27 cellular contexts compared by ENCODE assay signal in genomic region chr19:18412610-18413239, GRCh38. TPM values are rescaled to one million over a fixed set of nuclear protein-coding genes. Genes with fewer than 3 reads are reported as not detected.
DNase-seq lines count a peak whose midpoint lies in the region; ATAC-seq and TF ChIP-seq lines count a peak whose summit lies in the region.
"Had no signal": no experiment of that assay in that cellular context is flagged by ENCODE, and none has a peak within 500 bp of the region (broad histone marks: within the 10 kb centered on the region; RNA-seq: fewer than 3 reads in every experiment).

No MANE protein-coding gene starts in this region.

- H3K4me3 Mint-ChIP-seq in natural killer cell: no peak overlapping the region
- H3K4me3 Mint-ChIP-seq: activated T-cell treated with anti-CD3 and anti-CD28 coated beads, Interleukin-2, amount 50 U/mL, for 4 hours; CD4-positive, alpha-beta T cell; natural killer cell treated with Interleukin-12 subunit alpha and Interleukin-12 subunit beta and Interleukin-15 and Interleukin-18, amount 100 ng/mL, for 72 hours had no signal

- H3K27me3 ChIP-seq in Panc1 (ENCODE audit: control insufficient read depth, insufficient read depth, low read length): no peaks in the 10 kb centered on the region
- peaks cover 0 to 29% (median 20%) of the 10 kb centered on the region in 3 donors for H3K27me3 ChIP-seq in stomach
- H3K27me3 ChIP-seq: breast epithelium, gastroesophageal sphincter, thyroid gland had no signal

- DNase-seq in Panc1 (ENCODE audit: low read depth, low spot score) (no peak), coronary artery (ENCODE audit: low spot score) (peak; percentile 70), retinal pigment epithelial cell (ENCODE audit: low read depth) (no peak), stomach (no peak), natural killer cell (no peak)
- DNase-seq: activated CD4-positive, alpha-beta T cell treated with anti-CD3 and anti-CD28 coated beads for 1 hour; activated naive CD4-positive, alpha-beta T cell treated with Interleukin-2 at 50 U/mL for 16 hours; activated T-cell treated with anti-CD3 and anti-CD28 coated beads, Interleukin-2, amount 50 U/mL, for 4 hours; amniotic stem cell; CD4-positive, alpha-beta T cell; cortex of kidney; hypothalamus; left ventricle myocardium inferior; midbrain; NCI-H1092; NCI-H187 treated with DMSO at 0.1 percent for 48 hours; stimulated activated naive CD8-positive, alpha-beta T cell treated with anti-CD3 and anti-CD28 coated beads, Interleukin-15, Interleukin-2, amounts not matched to agents 100 U/mL and 50 U/mL, for 24 hours; thyroid gland had no signal

- BruUV-seq in Panc1 (replicated peaks; lab: Mats Ljungman, UMichigan): no TSS peak

- H3K36me3 ChIP-seq in Panc1 (ENCODE audit: control insufficient read depth, insufficient read depth, low read length) (no peaks in the 10 kb centered on the region), stomach (no peaks in the 10 kb centered on the region)
- H3K36me3 ChIP-seq: breast epithelium, gastroesophageal sphincter, left ventricle myocardium inferior, right lobe of liver, thyroid gland had no signal

- no peak overlapping the region for H3K27ac Mint-ChIP-seq in natural killer cell
- H3K27ac Mint-ChIP-seq: CD4-positive, alpha-beta T cell had no signal

- intact Hi-C loops in Panc1 (cut with micrococcal nuclease; ENCODE audit: unreplicated experiment): no loop called here
- intact Hi-C loops in stomach (cut with DNase I; ENCODE audit: low total_unique reads): loop anchor here (5.0 kb wide), 1 partner anchor 60 kb away; no protein-coding TSS in a partner anchor
- intact Hi-C loops in natural killer cell (cut with micrococcal nuclease): no loop called here

- H3K9me3 Mint-ChIP-seq in natural killer cell: no peaks in the 10 kb centered on the region
- H3K9me3 Mint-ChIP-seq: activated T-cell treated with anti-CD3 and anti-CD28 coated beads, Interleukin-2, amount 50 U/mL, for 4 hours; CD4-positive, alpha-beta T cell; natural killer cell treated with Interleukin-12 subunit alpha and Interleukin-12 subunit beta and Interleukin-15 and Interleukin-18, amount 100 ng/mL, for 72 hours had no signal

- H3K4me1 ChIP-seq in Panc1 (ENCODE audit: control insufficient read depth, insufficient read depth, low read length) (peaks cover 23% of the 10 kb centered on the region), stomach (peaks cover 36 to 55% (median 39%) of the 10 kb centered on the region in 4 donors)

- no peaks in the 10 kb centered on the region for H3K9me3 ChIP-seq in Panc1 (ENCODE audit: control insufficient read depth, insufficient read depth, low read depth, low read length)
- no peaks in the 10 kb centered on the region for H3K9me3 ChIP-seq in stomach
- H3K9me3 ChIP-seq: breast epithelium, gastroesophageal sphincter, left ventricle myocardium inferior, right lobe of liver, thyroid gland had no signal

- 78 to 84% (median 81%) methylated on average over 16 of the region's 16 CpGs for WGBS in stomach, 5 donors

- no peak for ATAC-seq in Panc1
- ATAC-seq in natural killer cell: no peak
- ATAC-seq: activated T-cell treated with anti-CD3 and anti-CD28 coated beads, Interleukin-2, amount 50 U/mL, for 4 hours; gastroesophageal sphincter; natural killer cell treated with Interleukin-12 subunit alpha and Interleukin-12 subunit beta and Interleukin-15 and Interleukin-18, amount 100 ng/mL, for 72 hours; right lobe of liver; stimulated activated naive CD8-positive, alpha-beta T cell treated with anti-CD3 and anti-CD28 coated beads, Interleukin-15, Interleukin-2, amounts not matched to agents 100 U/mL and 50 U/mL, for 24 hours had no signal

- no peaks in the 10 kb centered on the region for H3K27me3 Mint-ChIP-seq in natural killer cell (ENCODE audit: low read depth in 2 of 2)
- H3K27me3 Mint-ChIP-seq: natural killer cell treated with Interleukin-12 subunit alpha and Interleukin-12 subunit beta and Interleukin-15 and Interleukin-18, amount 100 ng/mL, for 72 hours had no signal

- H3K27ac ChIP-seq in Panc1 (ENCODE audit: low read length): no peak overlapping the region
- no peak overlapping the region for H3K27ac ChIP-seq in coronary artery
- H3K27ac ChIP-seq in stomach: no peak overlapping the region
- H3K27ac ChIP-seq: breast epithelium, gastroesophageal sphincter, HL-60, left ventricle myocardium inferior, right lobe of liver, thyroid gland had no signal

- in situ Hi-C loops in Panc1 (cut with HindIII; ENCODE audit: low pct_unique_long_range_greater_than_20kb, low sequenced_read_pairs): no loop called here

- CTCF ChIA-PET in Panc1 (lab: Charles Lee): interaction anchor here (0.6 kb wide), 1 partner anchor 135 kb away, joined by 10 read pairs; no protein-coding TSS in a partner anchor

- no peak for TF ChIP-seq POLR2A in stomach (IDR thresholded peaks at IDR 0.05)

- no peaks in the 10 kb centered on the region for H3K36me3 Mint-ChIP-seq in natural killer cell
- H3K36me3 Mint-ChIP-seq: natural killer cell treated with Interleukin-12 subunit alpha and Interleukin-12 subunit beta and Interleukin-15 and Interleukin-18, amount 100 ng/mL, for 72 hours had no signal

- peaks cover 23 to 42% of the 10 kb centered on the region in 2 donors for H3K4me1 Mint-ChIP-seq in natural killer cell

- H3K4me3 ChIP-seq in Panc1 (ENCODE audit: low read depth in 2 of 2, low read length in 2 of 2) (no peak overlapping the region), coronary artery (no peak overlapping the region), retinal pigment epithelial cell (ENCODE audit: low read length) (no peak overlapping the region), stomach (no peak overlapping the region)
- H3K4me3 ChIP-seq: breast epithelium, gastroesophageal sphincter, left ventricle myocardium inferior, right lobe of liver, thyroid gland had no signal

- no peak for TF ChIP-seq EP300 in stomach (IDR thresholded peaks at IDR 0.05)

- TF ChIP-seq CTCF in Panc1 (IDR thresholded peaks at IDR 0.05) (peak; percentile 31; the same call in 1 of the 2 replicates), coronary artery (IDR thresholded peaks at IDR 0.05) (no peak), retinal pigment epithelial cell (conservative IDR thresholded peaks at IDR 0.05; ENCODE audit: low read depth, low read length) (peak; percentile 10), stomach (IDR thresholded peaks at IDR 0.05) (no peak), natural killer cell (IDR thresholded peaks at IDR 0.05) (no peak)

- POLR2A ChIA-PET in Panc1 (lab: Charles Lee): no interaction called here

RNA-seq across cellular contexts. Expression of gene SSBP4, which starts 6.5 kb away (rescaled TPM):
- total RNA-seq in Panc1 (2021; ENCODE audit: unreplicated experiment): 128 TPM
- 185 TPM for polyA plus RNA-seq in Panc1 (2012; ENCODE audit: insufficient read length)
- total RNA-seq in stomach: 100 to 1,000 TPM in 1 of 5 donors, 10 to 100 TPM in 4; 22.8 to 253 (median 39.7) TPM
- polyA plus RNA-seq in stomach: 10 to 100 TPM; 49.9 to 77.6 (median 54.4) TPM
- total RNA-seq in natural killer cell: 100 to 1,000 TPM; 137 to 169 (median 158) TPM

RNA-seq across cellular contexts. Expression of gene LRRC25, which starts 15.3 kb away (rescaled TPM):
- total RNA-seq in Panc1 (2021; ENCODE audit: unreplicated experiment) (0.15 TPM), stomach (10 to 100 TPM in 1 of 5 donors, 1 to 10 TPM in 2, not detected in 2; 2.9 to 11.2 (median 7.2) TPM), natural killer cell (10 to 100 TPM in 2 of 3 donors, 1 to 10 TPM in 1; 3.9 to 28.2 (median 12.0) TPM)
- polyA plus RNA-seq in Panc1 (2012; ENCODE audit: insufficient read length): 0.15 TPM
- 1 to 10 TPM in 2 of 3 donors, under 1 TPM in 1; 0.98 to 2.4 (median 1.7) TPM for polyA plus RNA-seq in stomach
- total RNA-seq: activated CD8-positive, alpha-beta memory T cell treated with anti-CD3 and anti-CD28 coated beads for 36 hours; activated T-cell treated with anti-CD3 and anti-CD28 coated beads, Interleukin-2, amount 50 U/mL, for 4 hours; natural killer cell treated with Interleukin-12 subunit alpha and Interleukin-12 subunit beta and Interleukin-15 and Interleukin-18, amount 100 ng/mL, for 72 hours; RPMI7951; SK-MEL-5; T-helper 1 cell treated with Interleukin-12 subunit alpha and Interleukin-12 subunit beta and Interleukin-4 antibody, amounts not matched to agents 30 ng/mL and 1 ng/mL, for 36 hours had no signal

RNA-seq across cellular contexts. Expression of gene ISYNA1, which starts 25.2 kb away (rescaled TPM):
- total RNA-seq in Panc1 (2021; ENCODE audit: unreplicated experiment): 351 TPM
- 540 TPM for polyA plus RNA-seq in Panc1 (2012; ENCODE audit: insufficient read length)
- 10 to 100 TPM in 4 of 5 donors, 1 to 10 TPM in 1; 7.8 to 47.3 (median 15.8) TPM for total RNA-seq in stomach
- 10 to 100 TPM in 2 of 3 donors, 1 to 10 TPM in 1; 9.5 to 39.7 (median 15.0) TPM for polyA plus RNA-seq in stomach
- total RNA-seq in natural killer cell: 10 to 100 TPM; 39.7 to 53.6 (median 40.1) TPM

RNA-seq across cellular contexts. Expression of gene GDF15, which starts 26.8 kb away (rescaled TPM):
- total RNA-seq in Panc1 (2021; ENCODE audit: unreplicated experiment): 335 TPM
- 712 TPM for polyA plus RNA-seq in Panc1 (2012; ENCODE audit: insufficient read length)
- 100 to 1,000 TPM in 1 of 5 donors, 10 to 100 TPM in 4; 17.3 to 102 (median 46.9) TPM for total RNA-seq in stomach
- polyA plus RNA-seq in stomach: 100 to 1,000 TPM in 1 of 3 donors, 10 to 100 TPM in 2; 14.2 to 134 (median 44.5) TPM
- total RNA-seq in natural killer cell: 1 to 10 TPM in 1 of 3 donors, under 1 TPM in 1, not detected in 1; 0.85 to 1.5 TPM
- total RNA-seq: activated CD8-positive, alpha-beta memory T cell treated with anti-CD3 and anti-CD28 coated beads for 36 hours; CD4-positive, alpha-beta T cell had no signal

Comparison
In these comparisons a context has a peak if more than half of its experiments do, and no peak if none do; other contexts are left out.
1. CTCF ChIP-seq: peak in Panc1 (single experiment) and retinal pigment epithelial cell (single experiment); none in coronary artery (single experiment), stomach (0 of 7) and natural killer cell (single experiment).